In the genomic region with DNA sequence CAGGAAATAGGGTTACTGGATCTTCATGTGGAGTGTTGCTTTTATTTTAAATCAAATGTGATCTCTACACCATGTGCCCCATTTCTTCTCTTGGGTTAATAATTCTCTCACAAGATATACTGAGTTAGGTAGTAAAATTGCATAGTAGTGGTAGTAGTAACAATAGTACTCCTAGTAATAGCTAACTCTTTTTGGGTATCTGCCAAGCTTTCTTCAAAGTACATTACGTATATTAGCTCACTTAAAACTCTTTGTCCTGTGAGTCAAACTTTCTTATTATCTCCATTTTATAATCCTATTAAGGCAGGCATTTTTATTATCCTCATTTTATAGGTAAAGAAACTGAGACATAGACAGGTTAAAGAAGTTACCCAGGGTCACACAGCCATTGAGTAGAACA, we compare ENCODE assay signal across 29 cellular contexts.
"Had no signal": no experiment of that assay in that cellular context is flagged by ENCODE, and none has a peak within 500 bp of the region (broad histone marks: within the 10 kb centered on the region; RNA-seq: fewer than 3 reads in every experiment).

No MANE protein-coding gene starts in this region.

- H3K27ac ChIP-seq: lower lobe of right lung, parathyroid adenoma, psoas muscle, right atrium auricular region, right lobe of liver, stomach, thoracic aorta, tibial artery, upper lobe of right lung had no signal

- FAIRE-seq: islet of Langerhans, kidney, urothelium cell line had no signal

- H3K9me3 Mint-ChIP-seq: naive thymus-derived CD4-positive, alpha-beta T cell; neural crest cell; stimulated activated naive B cell treated with anti-CD40 and anti-IgM and Interleukin-4, amounts not matched to agents 10 μg/mL and 1 μg/mL and 100 μg/mL, for 72 hours had no signal

- H3K36me3 Mint-ChIP-seq: immature natural killer cell; naive thymus-derived CD4-positive, alpha-beta T cell; stimulated activated naive B cell treated with anti-CD40 and anti-IgM and Interleukin-4, amounts not matched to agents 10 μg/mL and 1 μg/mL and 100 μg/mL, for 72 hours had no signal

- H3K27ac Mint-ChIP-seq: immature natural killer cell; naive thymus-derived CD4-positive, alpha-beta T cell; nephron; stimulated activated naive B cell treated with anti-CD40 and anti-IgM and Interleukin-4, amounts not matched to agents 10 μg/mL and 1 μg/mL and 100 μg/mL, for 72 hours had no signal

- H3K4me1 Mint-ChIP-seq: immature natural killer cell; naive thymus-derived CD4-positive, alpha-beta T cell; nephron; neural crest cell; stimulated activated naive B cell treated with anti-CD40 and anti-IgM and Interleukin-4, amounts not matched to agents 10 μg/mL and 1 μg/mL and 100 μg/mL, for 72 hours had no signal

- H3K4me1 ChIP-seq: lower lobe of right lung, parathyroid adenoma, psoas muscle, right atrium auricular region, stomach, tibial artery, upper lobe of right lung had no signal

- H3K9me3 ChIP-seq: lower lobe of right lung, psoas muscle, right atrium auricular region, right lobe of liver, stomach, thoracic aorta, tibial artery, upper lobe of right lung had no signal

- H3K4me3 ChIP-seq: lower lobe of right lung, psoas muscle, right atrium auricular region, right lobe of liver, stomach, thoracic aorta, tibial artery, upper lobe of right lung had no signal

- DNase-seq: head of caudate nucleus; hypothalamus; immature natural killer cell; kidney; lower lobe of right lung; mammary epithelial cell; mesenchymal stem cell; naive thymus-derived CD4-positive, alpha-beta T cell; nucleus accumbens; psoas muscle; right lobe of liver; stimulated activated CD4-positive, alpha-beta T cell treated with anti-CD3 and anti-CD28 coated beads, Interleukin-12 subunit alpha, Interleukin-12 subunit beta, amount 100 ng/mL, for 4 hours; stimulated activated CD4-positive, alpha-beta T cell treated with anti-CD3 and anti-CD28 coated beads, Interleukin-15, amount 100 ng/mL, for 24 hours; stimulated activated CD4-positive, alpha-beta T cell treated with anti-CD3 and anti-CD28 coated beads, Interleukin-2, amount 100 ng/mL, for 24 hours; stimulated activated CD4-positive, alpha-beta T cell treated with anti-CD3 and anti-CD28 coated beads, Interleukin-4, amount 100 ng/mL, for 1 hour; stimulated activated naive B cell treated with anti-CD40 and anti-IgM and Interleukin-4, amounts not matched to agents 10 μg/mL and 1 μg/mL and 100 μg/mL, for 72 hours; stimulated activated naive CD8-positive, alpha-beta T cell treated with anti-CD3 and anti-CD28 coated beads, Interleukin-15, Interleukin-2, amounts not matched to agents 100 U/mL and 50 U/mL, for 24 hours; stomach; tibial artery; trophoblast cell; upper lobe of right lung had no signal

- H2AFZ ChIP-seq: parathyroid adenoma had no signal

- ATAC-seq: left lobe of liver; lower lobe of right lung; naive thymus-derived CD4-positive, alpha-beta T cell; psoas muscle; right lobe of liver; stimulated activated naive B cell treated with anti-CD40 and anti-IgM and Interleukin-4, amounts not matched to agents 10 μg/mL and 1 μg/mL and 100 μg/mL, for 72 hours; stimulated activated naive CD8-positive, alpha-beta T cell treated with anti-CD3 and anti-CD28 coated beads, Interleukin-15, Interleukin-2, amounts not matched to agents 100 U/mL and 50 U/mL, for 24 hours; upper lobe of right lung had no signal

- H3K79me2 ChIP-seq: parathyroid adenoma had no signal

- H3K4me3 Mint-ChIP-seq: immature natural killer cell; naive thymus-derived CD4-positive, alpha-beta T cell; nephron; neural crest cell; stimulated activated naive B cell treated with anti-CD40 and anti-IgM and Interleukin-4, amounts not matched to agents 10 μg/mL and 1 μg/mL and 100 μg/mL, for 72 hours had no signal

- H3K36me3 ChIP-seq: lower lobe of right lung, right atrium auricular region, right lobe of liver, stomach, thoracic aorta, tibial artery, upper lobe of right lung had no signal

- H3K27me3 ChIP-seq: right atrium auricular region, right lobe of liver, stomach, tibial artery, upper lobe of right lung had no signal

- H3K27me3 Mint-ChIP-seq: naive thymus-derived CD4-positive, alpha-beta T cell; stimulated activated naive B cell treated with anti-CD40 and anti-IgM and Interleukin-4, amounts not matched to agents 10 μg/mL and 1 μg/mL and 100 μg/mL, for 72 hours had no signal
